Comparison of ENCODE assay signal across 8 cellular contexts in the genomic region with DNA sequence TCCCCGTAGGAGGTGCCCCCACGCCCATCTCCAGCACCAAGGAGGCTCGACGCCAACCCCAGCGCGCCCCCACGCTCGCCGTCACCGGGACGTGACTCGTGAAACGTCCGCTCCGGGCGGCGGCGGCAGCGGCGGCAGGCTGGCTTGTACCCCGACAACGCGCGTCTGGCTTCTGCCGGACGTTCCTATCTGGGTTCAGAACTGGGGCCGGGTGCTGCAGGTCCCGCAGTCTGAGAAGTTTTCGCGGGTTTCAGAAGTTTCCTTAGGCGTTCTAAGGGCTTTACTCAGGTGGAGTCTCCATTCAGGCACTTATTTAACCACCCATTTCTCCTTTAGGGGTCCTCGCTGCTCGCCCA.
A peak's percentile ranks its signal among the peaks of the same experiment; 100 is the strongest.
DNase-seq lines count a peak whose midpoint lies in the region; ATAC-seq, FAIRE-seq and TF ChIP-seq lines count a peak whose summit lies in the region.

No MANE protein-coding gene starts in this region.

- FAIRE-seq in HTR-8/SVneo (lab: Jason Lieb, UNC), result no peak

- no peaks in the 10 kb centered on the region for H3K9me3 ChIP-seq in DND-41 (ENCODE audit: insufficient read depth, low read length, severe bottlenecking)
- no peaks in the 10 kb centered on the region for H3K9me3 ChIP-seq in iPS-18a (ENCODE audit: control insufficient read depth, low read depth, low read length)

- peaks cover 40% of the 10 kb centered on the region for H4K20me1 ChIP-seq in DND-41 (ENCODE audit: insufficient read depth, low read length)

- DNase-seq in DND-41, result peak; percentile 86
- DNase-seq in HTR-8/SVneo (ENCODE audit: insufficient read length, low spot score), result peak; percentile 93
- peak; percentile 57 to 91 (median 76) for DNase-seq in T-helper 2 cell
- DNase-seq in anterior cingulate cortex (lab: John Stamatoyannopoulos, UW), result peak in 49 of 58 donors; percentile 59 to 94 (median 86)
- peak; percentile 82 for DNase-seq in stimulated activated CD4-positive, alpha-beta T cell treated with anti-CD3 and anti-CD28 coated beads, Interleukin-12 subunit alpha, Interleukin-12 subunit beta, amount 100 ng/mL, for 4 hours
- DNase-seq in central memory CD4-positive, alpha-beta T cell, result no peak

- peaks cover 37% of the 10 kb centered on the region for H3K36me3 ChIP-seq in DND-41 (ENCODE audit: insufficient read depth, low read length)
- peaks cover 13% of the 10 kb centered on the region for H3K36me3 ChIP-seq in iPS-18a (ENCODE audit: control insufficient read depth, low read depth, low read length)

- peaks cover 46% of the 10 kb centered on the region for H3K79me2 ChIP-seq in DND-41 (ENCODE audit: insufficient read depth, low read length)

- H3K27ac ChIP-seq in DND-41 (ENCODE audit: low read length) (peak overlapping the region; percentile 95), iPS-18a (ENCODE audit: low read length) (peak overlapping the region; percentile 83)

- H3K4me2 ChIP-seq in DND-41 (ENCODE audit: insufficient read depth, low read length), result peak overlapping the region; percentile 87

- no peak for TF ChIP-seq CTCF in DND-41 (IDR thresholded peaks at IDR 0.05; ENCODE audit: borderline replicate concordance, extremely low read depth, low read length, poor library complexity, severe bottlenecking)

- H3K9ac ChIP-seq in DND-41 (ENCODE audit: low read depth, low read length) (peak overlapping the region; percentile 81), iPS-18a (ENCODE audit: low read length) (peak overlapping the region; percentile 78)

- ATAC-seq in DND-41 (ENCODE audit: insufficient read depth, low read depth), result peak; percentile 57
- ATAC-seq in GM21360 (IDR thresholded peaks at IDR 0.05; ENCODE audit: unreplicated experiment), result peak; percentile 22

- peak overlapping the region; percentile 86 for H2AFZ ChIP-seq in DND-41 (ENCODE audit: low read depth, low read length)

- H3K4me1 ChIP-seq in DND-41 (ENCODE audit: insufficient read depth, low read length) (peaks cover 52% of the 10 kb centered on the region), iPS-18a (ENCODE audit: control insufficient read depth, low read depth, low read length) (peaks cover 20% of the 10 kb centered on the region)

- H3K4me3 ChIP-seq in DND-41 (ENCODE audit: low read depth in 1 of 2, low read length in 2 of 2) (peak overlapping the region; percentile 36 to 94), iPS-18a (ENCODE audit: low read length) (peak overlapping the region; percentile 81)

- no peaks in the 10 kb centered on the region for H3K27me3 ChIP-seq in DND-41 (ENCODE audit: insufficient read depth, low read length, poor library complexity)
- no peaks in the 10 kb centered on the region for H3K27me3 ChIP-seq in iPS-18a (ENCODE audit: control insufficient read depth, insufficient read depth, low read length)
